ENCODE assay signal across 8 cellular contexts in the genomic region with DNA sequence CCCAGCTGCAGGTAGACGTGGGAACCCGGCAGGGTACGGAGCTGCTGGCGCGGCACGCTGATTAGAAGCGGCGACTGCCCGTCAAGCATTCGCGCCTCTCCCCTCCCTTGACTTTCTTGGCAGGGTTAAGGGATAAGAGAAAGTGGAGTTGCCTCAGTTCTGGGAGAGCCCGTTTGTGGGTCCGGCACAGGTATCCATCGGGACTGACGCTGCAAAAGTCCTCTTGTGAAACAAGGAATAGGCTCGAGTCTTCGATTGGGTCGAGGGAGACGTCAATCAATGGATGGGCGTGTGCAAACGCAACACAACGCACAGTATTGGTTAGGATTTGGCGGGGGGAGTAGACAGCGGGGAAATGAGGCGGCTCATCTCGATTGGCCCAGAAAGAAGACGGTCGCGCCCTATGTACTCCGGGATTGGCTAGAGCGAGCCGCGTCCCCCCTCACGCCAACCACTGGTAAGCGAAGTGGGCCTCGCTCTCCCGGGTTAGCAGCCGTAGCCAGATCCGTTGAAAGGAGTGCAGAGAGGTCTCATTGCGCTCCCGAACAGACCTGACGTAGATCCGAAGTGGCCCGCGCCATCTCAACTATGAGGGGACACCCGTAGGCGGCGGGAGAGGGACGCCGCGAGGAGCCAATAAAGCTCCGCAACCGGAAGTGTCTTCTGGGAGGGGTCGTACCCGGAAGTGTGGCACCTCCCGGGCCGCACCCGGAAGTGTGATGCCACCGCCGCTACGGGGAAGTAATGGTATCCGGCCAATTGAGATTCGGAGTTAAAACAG. TPM values are rescaled to one million over a fixed set of nuclear protein-coding genes. Genes with fewer than 3 reads are reported as not detected.
DNase-seq lines count a peak whose midpoint lies in the region; ATAC-seq and TF ChIP-seq lines count a peak whose summit lies in the region.

A gene (plus strand): TSS at position 713 of the 781 bp plus-strand sequence. CDS start 296 bp downstream, outside the sequence.

- H3K27ac Mint-ChIP-seq in activated B cell treated with CpG ODN at 0.5 μM for 24 hours = peak within 1 kb of the TSS; percentile 100
- peak within 1 kb of the TSS; percentile 99 to 100 (median 99) for H3K27ac Mint-ChIP-seq in immature natural killer cell

- peaks cover 51% of the 10 kb centered on the region for H3K36me3 Mint-ChIP-seq in activated B cell treated with CpG ODN at 0.5 μM for 24 hours (ENCODE audit: low read depth)
- peaks cover 15 to 25% (median 20%) of the 10 kb centered on the region in 3 donors for H3K36me3 Mint-ChIP-seq in immature natural killer cell

- peak within 1 kb of the TSS; percentile 97 for H3K27ac ChIP-seq in caudate nucleus (ENCODE audit: low read depth, low read length)

- intact Hi-C loops in activated B cell treated with CpG ODN at 0.5 μM for 24 hours (cut with micrococcal nuclease) = loop anchor here (1.0 to 2.0 kb wide), 8 partner anchors 22 to 1810 kb away; a partner anchor contains a TSS

- H3K27me3 Mint-ChIP-seq in activated B cell treated with CpG ODN at 0.5 μM for 24 hours (no peaks in the 10 kb centered on the region), immature natural killer cell (ENCODE audit: low read depth in 3 of 3) (peaks cover 8 to 20% (median 11%) of the 10 kb centered on the region in 3 donors)

- H3K4me3 Mint-ChIP-seq in activated B cell treated with CpG ODN at 0.5 μM for 24 hours = peak within 1 kb of the TSS; percentile 99
- peak within 1 kb of the TSS; percentile 92 to 99 (median 96) for H3K4me3 Mint-ChIP-seq in immature natural killer cell

- H3K9me3 Mint-ChIP-seq in activated B cell treated with CpG ODN at 0.5 μM for 24 hours (no peaks in the 10 kb centered on the region), immature natural killer cell (peaks cover 0 to 1% (median 0%) of the 10 kb centered on the region in 6 donors)

- ATAC-seq in HG03196 (IDR thresholded peaks at IDR 0.05; ENCODE audit: unreplicated experiment) (peak; percentile 98), activated B cell treated with CpG ODN at 0.5 μM for 24 hours (ENCODE audit: low read depth) (peak; percentile 96)

- DNase-seq in AG08395 (ENCODE audit: low spot score) (peak; percentile 99), NCI-H345 (lab: John Stamatoyannopoulos, UW) (peak; percentile 95), activated B cell treated with CpG ODN at 0.5 μM for 24 hours (peak; percentile 83), caudate nucleus (lab: John Stamatoyannopoulos, UW) (peak; percentile 88 to 99 (median 97)), immature natural killer cell (peak; percentile 96 to 97 (median 97)), smooth muscle cell of the brain vasculature (ENCODE audit: low read depth, low spot score) (peak; percentile 94)

- H3K4me1 Mint-ChIP-seq in activated B cell treated with CpG ODN at 0.5 μM for 24 hours (peaks cover 43% of the 10 kb centered on the region), immature natural killer cell (peaks cover 46 to 54% of the 10 kb centered on the region in 2 donors)

- POLR2A ChIA-PET in activated B cell treated with CpG ODN at 0.5 μM for 24 hours (lab: Charles Lee) = interaction anchor here (0.5 to 2.0 kb wide), 8 partner anchors 12 to 1771 kb away, joined by 3 to 20 read pairs (median 4); a partner anchor contains a TSS

- no peak for TF ChIP-seq CTCF in activated B cell treated with CpG ODN at 0.5 μM for 24 hours (IDR thresholded peaks at IDR 0.05)

- TF ChIP-seq POLR2A in GM18951 (IDR thresholded peaks at IDR 0.05; ENCODE audit: extremely low read depth, insufficient read depth, insufficient read length) = peak; percentile 74

- in situ Hi-C loops in GM18951 (cut with MboI; ENCODE audit: low sequenced_read_pairs, unreplicated experiment) = no loop called here

- CTCF ChIA-PET in activated B cell treated with CpG ODN at 0.5 μM for 24 hours (lab: Charles Lee) = interaction anchor here (1.1 kb wide), 1 partner anchor 19 kb away, joined by 4 read pairs; no protein-coding TSS in a partner anchor

RNA-seq across cellular contexts. Expression of the gene that starts here (rescaled TPM):
- total RNA-seq in activated B cell treated with CpG ODN at 0.5 μM for 24 hours = 70.7 and 73.2 TPM in 2 replicates
- 10 to 100 TPM; 28.6 to 66.8 (median 29.4) TPM for polyA plus RNA-seq in immature natural killer cell

Comparison
In these comparisons a context has a peak if more than half of its experiments do, and no peak if none do; other contexts are left out.
1. Peak in every context shown above with its lines: DNase-seq, ATAC-seq and H3K27ac ChIP-seq.